ENCODE assay signal across 1 cellular context in the genomic region with DNA sequence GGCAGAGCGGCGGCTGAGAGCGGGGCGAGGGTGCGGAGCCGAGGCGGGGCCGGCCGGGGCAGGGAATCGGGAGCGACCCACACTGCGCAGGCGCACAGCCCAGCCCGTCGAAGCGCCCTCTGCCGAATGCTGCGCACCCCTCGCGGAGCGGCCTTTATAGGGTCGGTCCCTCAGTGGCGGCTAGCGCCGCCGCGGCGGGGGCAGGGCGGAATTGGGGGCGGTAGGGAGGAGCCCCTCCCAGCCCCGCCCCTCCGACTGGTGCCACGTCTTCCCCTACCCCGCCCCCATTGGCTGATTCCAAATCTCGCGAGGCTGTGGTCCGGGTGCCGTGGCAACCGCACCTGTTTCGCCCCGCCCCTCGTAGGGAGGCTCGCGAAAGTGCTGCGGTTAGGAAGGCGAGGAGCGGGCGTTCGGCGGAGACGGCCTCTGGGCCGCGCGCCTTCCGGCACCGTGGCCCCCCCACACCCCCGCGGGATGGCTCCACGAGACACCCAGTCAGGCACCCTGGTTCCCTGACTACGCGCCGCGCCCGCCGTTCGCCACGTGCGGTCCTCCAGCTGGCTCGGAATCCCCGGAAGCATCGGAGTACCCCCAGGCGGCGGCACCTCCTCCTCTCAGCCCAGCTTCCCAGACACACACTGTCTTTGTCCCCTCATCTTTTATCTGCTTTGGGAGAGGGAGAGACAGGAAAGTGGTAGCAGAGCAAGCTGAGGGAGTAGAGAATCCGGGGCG.
TF ChIP-seq lines count a peak whose summit lies in the region.

TSS of gene EHD1 (minus strand) at position 128 of the 732 bp plus-strand sequence. CDS start 157 bp downstream, outside the sequence.

TF ChIP-seq in HepG2, 621 proteins besides CTCF, POLR2A, EP300 and RAD21 (continued from another document and continues in another):
- TF ChIP-seq, protein P1, sequence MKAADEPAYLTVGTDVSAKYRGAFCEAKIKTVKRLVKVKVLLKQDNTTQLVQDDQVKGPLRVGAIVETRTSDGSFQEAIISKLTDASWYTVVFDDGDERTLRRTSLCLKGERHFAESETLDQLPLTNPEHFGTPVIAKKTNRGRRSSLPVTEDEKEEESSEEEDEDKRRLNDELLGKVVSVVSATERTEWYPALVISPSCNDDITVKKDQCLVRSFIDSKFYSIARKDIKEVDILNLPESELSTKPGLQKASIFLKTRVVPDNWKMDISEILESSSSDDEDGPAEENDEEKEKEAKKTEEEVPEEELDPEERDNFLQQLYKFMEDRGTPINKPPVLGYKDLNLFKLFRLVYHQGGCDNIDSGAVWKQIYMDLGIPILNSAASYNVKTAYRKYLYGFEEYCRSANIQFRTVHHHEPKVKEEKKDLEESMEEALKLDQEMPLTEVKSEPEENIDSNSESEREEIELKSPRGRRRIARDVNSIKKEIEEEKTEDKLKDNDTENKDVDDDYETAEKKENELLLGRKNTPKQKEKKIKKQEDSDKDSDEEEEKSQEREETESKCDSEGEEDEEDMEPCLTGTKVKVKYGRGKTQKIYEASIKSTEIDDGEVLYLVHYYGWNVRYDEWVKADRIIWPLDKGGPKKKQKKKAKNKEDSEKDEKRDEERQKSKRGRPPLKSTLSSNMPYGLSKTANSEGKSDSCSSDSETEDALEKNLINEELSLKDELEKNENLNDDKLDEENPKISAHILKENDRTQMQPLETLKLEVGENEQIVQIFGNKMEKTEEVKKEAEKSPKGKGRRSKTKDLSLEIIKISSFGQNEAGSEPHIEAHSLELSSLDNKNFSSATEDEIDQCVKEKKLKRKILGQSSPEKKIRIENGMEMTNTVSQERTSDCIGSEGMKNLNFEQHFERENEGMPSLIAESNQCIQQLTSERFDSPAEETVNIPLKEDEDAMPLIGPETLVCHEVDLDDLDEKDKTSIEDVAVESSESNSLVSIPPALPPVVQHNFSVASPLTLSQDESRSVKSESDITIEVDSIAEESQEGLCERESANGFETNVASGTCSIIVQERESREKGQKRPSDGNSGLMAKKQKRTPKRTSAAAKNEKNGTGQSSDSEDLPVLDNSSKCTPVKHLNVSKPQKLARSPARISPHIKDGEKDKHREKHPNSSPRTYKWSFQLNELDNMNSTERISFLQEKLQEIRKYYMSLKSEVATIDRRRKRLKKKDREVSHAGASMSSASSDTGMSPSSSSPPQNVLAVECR (CRISPR knock-in tag; IDR thresholded peaks at IDR 0.05; ENCODE audit: borderline replicate concordance): peak; percentile 90
- no peak for TF ChIP-seq CBX1 (IDR thresholded peaks at IDR 0.05; ENCODE audit: low read depth)
- TF ChIP-seq GLI4 (CRISPR knock-in tag; IDR thresholded peaks at IDR 0.05; ENCODE audit: borderline replicate concordance): no peak
- TF ChIP-seq ZNF747 (CRISPR knock-in tag; IDR thresholded peaks at IDR 0.05; ENCODE audit: borderline replicate concordance): peak; percentile 92
- TF ChIP-seq ATF7-NPFF (CRISPR knock-in tag; IDR thresholded peaks at IDR 0.05; ENCODE audit: low read depth): peak; percentile 22; the same call in 1 of the 2 replicates
- TF ChIP-seq SRSF9 (IDR thresholded peaks at IDR 0.05; ENCODE audit: borderline replicate concordance, insufficient read depth, low read depth, low read length, poor library complexity, severe bottlenecking): no peak
- no peak for TF ChIP-seq NFE2L1 (CRISPR knock-in tag; IDR thresholded peaks at IDR 0.05; ENCODE audit: borderline replicate concordance)
- peak; percentile 51 for TF ChIP-seq ZNF678 (CRISPR knock-in tag; IDR thresholded peaks at IDR 0.05)
- peak; percentile 32; the same call in 1 of the 2 replicates for TF ChIP-seq SOX5 (CRISPR knock-in tag; IDR thresholded peaks at IDR 0.05; ENCODE audit: borderline replicate concordance)
- no peak; the same call in 1 of the 2 replicates for TF ChIP-seq ZNF605 (CRISPR knock-in tag; IDR thresholded peaks at IDR 0.05)
- TF ChIP-seq ZNF878 (CRISPR knock-in tag; IDR thresholded peaks at IDR 0.05): no peak
- TF ChIP-seq HMGA1 (CRISPR knock-in tag; conservative IDR thresholded peaks at IDR 0.05): no peak
- peak; percentile 78 for TF ChIP-seq HNRNPLL (IDR thresholded peaks at IDR 0.05; ENCODE audit: low read depth, low read length, poor library complexity, severe bottlenecking)
- TF ChIP-seq ZNF619 (CRISPR knock-in tag; IDR thresholded peaks at IDR 0.05): no peak
- TF ChIP-seq EZH2 (conservative IDR thresholded peaks at IDR 0.05; ENCODE audit: low read depth, low read length): no peak
- no peak for TF ChIP-seq ZNF264 (CRISPR knock-in tag; IDR thresholded peaks at IDR 0.05)
- no peak; the same call in none of the 2 replicates for TF ChIP-seq NRL (CRISPR knock-in tag; IDR thresholded peaks at IDR 0.05; ENCODE audit: borderline replicate concordance)
- no peak for TF ChIP-seq ZNF335 (CRISPR knock-in tag; IDR thresholded peaks at IDR 0.05)
- TF ChIP-seq NFKB2 (CRISPR knock-in tag; IDR thresholded peaks at IDR 0.05; ENCODE audit: borderline replicate concordance): peak; percentile 61; the same call in 1 of the 2 replicates
- TF ChIP-seq FOXA3 (CRISPR knock-in tag; IDR thresholded peaks at IDR 0.05): peak; percentile 26; the same call in 1 of the 2 replicates
- TF ChIP-seq NCOR1 (IDR thresholded peaks at IDR 0.05; ENCODE audit: borderline replicate concordance, low read length): no peak
- no peak for TF ChIP-seq ZNF225 (CRISPR knock-in tag; IDR thresholded peaks at IDR 0.05)
- no peak for TF ChIP-seq ZNF451 (CRISPR knock-in tag; IDR thresholded peaks at IDR 0.05)
- TF ChIP-seq, protein P2, sequence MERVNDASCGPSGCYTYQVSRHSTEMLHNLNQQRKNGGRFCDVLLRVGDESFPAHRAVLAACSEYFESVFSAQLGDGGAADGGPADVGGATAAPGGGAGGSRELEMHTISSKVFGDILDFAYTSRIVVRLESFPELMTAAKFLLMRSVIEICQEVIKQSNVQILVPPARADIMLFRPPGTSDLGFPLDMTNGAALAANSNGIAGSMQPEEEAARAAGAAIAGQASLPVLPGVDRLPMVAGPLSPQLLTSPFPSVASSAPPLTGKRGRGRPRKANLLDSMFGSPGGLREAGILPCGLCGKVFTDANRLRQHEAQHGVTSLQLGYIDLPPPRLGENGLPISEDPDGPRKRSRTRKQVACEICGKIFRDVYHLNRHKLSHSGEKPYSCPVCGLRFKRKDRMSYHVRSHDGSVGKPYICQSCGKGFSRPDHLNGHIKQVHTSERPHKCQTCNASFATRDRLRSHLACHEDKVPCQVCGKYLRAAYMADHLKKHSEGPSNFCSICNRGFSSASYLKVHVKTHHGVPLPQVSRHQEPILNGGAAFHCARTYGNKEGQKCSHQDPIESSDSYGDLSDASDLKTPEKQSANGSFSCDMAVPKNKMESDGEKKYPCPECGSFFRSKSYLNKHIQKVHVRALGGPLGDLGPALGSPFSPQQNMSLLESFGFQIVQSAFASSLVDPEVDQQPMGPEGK (CRISPR knock-in tag; IDR thresholded peaks at IDR 0.05): peak; percentile 94
- no peak for TF ChIP-seq BRD4 (CRISPR knock-in tag; IDR thresholded peaks at IDR 0.05)
- TF ChIP-seq, protein P3, sequence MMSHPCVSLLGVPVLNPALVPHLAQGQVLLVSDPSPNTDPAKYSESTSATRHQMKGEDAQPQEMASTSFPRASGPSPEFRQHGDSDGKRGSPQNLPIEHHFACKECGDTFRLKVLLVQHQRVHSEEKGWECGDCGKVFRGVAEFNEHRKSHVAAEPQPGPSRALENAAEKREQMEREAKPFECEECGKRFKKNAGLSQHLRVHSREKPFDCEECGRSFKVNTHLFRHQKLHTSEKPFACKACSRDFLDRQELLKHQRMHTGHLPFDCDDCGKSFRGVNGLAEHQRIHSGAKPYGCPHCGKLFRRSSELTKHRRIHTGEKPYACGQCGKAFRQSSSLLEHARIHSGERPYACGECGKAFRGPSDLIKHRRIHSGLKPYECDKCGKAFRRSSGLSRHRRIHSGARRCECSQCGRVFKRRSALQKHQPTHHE (CRISPR knock-in tag; IDR thresholded peaks at IDR 0.05; ENCODE audit: borderline replicate concordance): peak; percentile 78; the same call in 1 of the 2 replicates
- TF ChIP-seq ZNF501 (CRISPR knock-in tag; IDR thresholded peaks at IDR 0.05): peak; percentile 74
- no peak for TF ChIP-seq GMEB2 (CRISPR knock-in tag; IDR thresholded peaks at IDR 0.05; ENCODE audit: low read depth)
- TF ChIP-seq PCBP2 (optimal IDR thresholded peaks at IDR 0.05; ENCODE audit: low read depth, low read length, poor library complexity, severe bottlenecking): no peak
- TF ChIP-seq PHF5A (CRISPR knock-in tag; IDR thresholded peaks at IDR 0.05; ENCODE audit: low read depth, unreplicated experiment): peak; percentile 75
- no peak for TF ChIP-seq MLX (CRISPR knock-in tag; IDR thresholded peaks at IDR 0.05)
- TF ChIP-seq SIN3A (IDR thresholded peaks at IDR 0.05; ENCODE audit: borderline replicate concordance, low read depth, low read length): peak; percentile 92; the same call in 1 of the 2 replicates
- no peak for TF ChIP-seq ZNF17 (CRISPR knock-in tag; IDR thresholded peaks at IDR 0.05)
- TF ChIP-seq, protein P4, sequence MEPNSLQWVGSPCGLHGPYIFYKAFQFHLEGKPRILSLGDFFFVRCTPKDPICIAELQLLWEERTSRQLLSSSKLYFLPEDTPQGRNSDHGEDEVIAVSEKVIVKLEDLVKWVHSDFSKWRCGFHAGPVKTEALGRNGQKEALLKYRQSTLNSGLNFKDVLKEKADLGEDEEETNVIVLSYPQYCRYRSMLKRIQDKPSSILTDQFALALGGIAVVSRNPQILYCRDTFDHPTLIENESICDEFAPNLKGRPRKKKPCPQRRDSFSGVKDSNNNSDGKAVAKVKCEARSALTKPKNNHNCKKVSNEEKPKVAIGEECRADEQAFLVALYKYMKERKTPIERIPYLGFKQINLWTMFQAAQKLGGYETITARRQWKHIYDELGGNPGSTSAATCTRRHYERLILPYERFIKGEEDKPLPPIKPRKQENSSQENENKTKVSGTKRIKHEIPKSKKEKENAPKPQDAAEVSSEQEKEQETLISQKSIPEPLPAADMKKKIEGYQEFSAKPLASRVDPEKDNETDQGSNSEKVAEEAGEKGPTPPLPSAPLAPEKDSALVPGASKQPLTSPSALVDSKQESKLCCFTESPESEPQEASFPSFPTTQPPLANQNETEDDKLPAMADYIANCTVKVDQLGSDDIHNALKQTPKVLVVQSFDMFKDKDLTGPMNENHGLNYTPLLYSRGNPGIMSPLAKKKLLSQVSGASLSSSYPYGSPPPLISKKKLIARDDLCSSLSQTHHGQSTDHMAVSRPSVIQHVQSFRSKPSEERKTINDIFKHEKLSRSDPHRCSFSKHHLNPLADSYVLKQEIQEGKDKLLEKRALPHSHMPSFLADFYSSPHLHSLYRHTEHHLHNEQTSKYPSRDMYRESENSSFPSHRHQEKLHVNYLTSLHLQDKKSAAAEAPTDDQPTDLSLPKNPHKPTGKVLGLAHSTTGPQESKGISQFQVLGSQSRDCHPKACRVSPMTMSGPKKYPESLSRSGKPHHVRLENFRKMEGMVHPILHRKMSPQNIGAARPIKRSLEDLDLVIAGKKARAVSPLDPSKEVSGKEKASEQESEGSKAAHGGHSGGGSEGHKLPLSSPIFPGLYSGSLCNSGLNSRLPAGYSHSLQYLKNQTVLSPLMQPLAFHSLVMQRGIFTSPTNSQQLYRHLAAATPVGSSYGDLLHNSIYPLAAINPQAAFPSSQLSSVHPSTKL (CRISPR knock-in tag; IDR thresholded peaks at IDR 0.05): no peak; the same call in none of the 2 replicates
- 0 out of 2 replicates have a peak, but pooled peaks have one; percentile 59 for TF ChIP-seq ZNF383 (CRISPR knock-in tag; IDR thresholded peaks at IDR 0.05; ENCODE audit: borderline replicate concordance)
- TF ChIP-seq POGZ (CRISPR knock-in tag; IDR thresholded peaks at IDR 0.05): peak; percentile 79
- peak; percentile 40 for TF ChIP-seq TEAD3 (CRISPR knock-in tag; optimal IDR thresholded peaks at IDR 0.05; ENCODE audit: borderline replicate concordance)
- TF ChIP-seq TOPORS (CRISPR knock-in tag; IDR thresholded peaks at IDR 0.05): peak; percentile 31; the same call in 1 of the 2 replicates
- TF ChIP-seq ZBTB7B (CRISPR knock-in tag; IDR thresholded peaks at IDR 0.05): peak; percentile 53; the same call in 1 of the 2 replicates
- no peak for TF ChIP-seq ZNF24 (IDR thresholded peaks at IDR 0.05)
- TF ChIP-seq ZNF839 (CRISPR knock-in tag; IDR thresholded peaks at IDR 0.05; ENCODE audit: borderline replicate concordance): no peak
- no peak for TF ChIP-seq SKI (IDR thresholded peaks at IDR 0.05; ENCODE audit: partially characterized antibody)
- peak; percentile 94 for TF ChIP-seq TAF1 (CRISPR knock-in tag; IDR thresholded peaks at IDR 0.05)
- TF ChIP-seq ZNF737 (CRISPR knock-in tag; IDR thresholded peaks at IDR 0.05; ENCODE audit: borderline replicate concordance): no peak
- no peak for TF ChIP-seq ZNF879 (CRISPR knock-in tag; IDR thresholded peaks at IDR 0.05)
- peak; percentile 63 for TF ChIP-seq SRY (CRISPR knock-in tag; IDR thresholded peaks at IDR 0.05)
- no peak for TF ChIP-seq ZNF720 (CRISPR knock-in tag; IDR thresholded peaks at IDR 0.05)
- TF ChIP-seq RXRB (CRISPR knock-in tag; IDR thresholded peaks at IDR 0.05; ENCODE audit: borderline replicate concordance): peak; percentile 56
- TF ChIP-seq MTERF4 (CRISPR knock-in tag; IDR thresholded peaks at IDR 0.05): peak; percentile 14; the same call in 1 of the 2 replicates
- TF ChIP-seq SP140L (CRISPR knock-in tag; IDR thresholded peaks at IDR 0.05; ENCODE audit: borderline replicate concordance): 0 out of 2 replicates have a peak, but pooled peaks have one; percentile 46
